2 cellular contexts compared by ENCODE assay signal in genomic region chr5:68239485-68239884, GRCh38.
TF ChIP-seq lines count a peak whose summit lies in the region.

No MANE protein-coding gene starts in this region.

TF ChIP-seq in GM12878, 131 proteins besides CTCF, POLR2A, EP300 and RAD21 (continued from another document and continues in another):
- TF ChIP-seq ATF2 (IDR thresholded peaks at IDR 0.05; ENCODE audit: low read length) = no peak
- TF ChIP-seq NR2F1 (conservative IDR thresholded peaks at IDR 0.05) = no peak; the same call in 1 of the 2 replicates
- TF ChIP-seq ETV6 (conservative IDR thresholded peaks at IDR 0.05 in 1 of 2, IDR thresholded peaks at IDR 0.05 in 1 of 2; ENCODE audit: borderline replicate concordance in 1 of 2, low read depth in 1 of 2) = no peak
- TF ChIP-seq, protein P1, sequence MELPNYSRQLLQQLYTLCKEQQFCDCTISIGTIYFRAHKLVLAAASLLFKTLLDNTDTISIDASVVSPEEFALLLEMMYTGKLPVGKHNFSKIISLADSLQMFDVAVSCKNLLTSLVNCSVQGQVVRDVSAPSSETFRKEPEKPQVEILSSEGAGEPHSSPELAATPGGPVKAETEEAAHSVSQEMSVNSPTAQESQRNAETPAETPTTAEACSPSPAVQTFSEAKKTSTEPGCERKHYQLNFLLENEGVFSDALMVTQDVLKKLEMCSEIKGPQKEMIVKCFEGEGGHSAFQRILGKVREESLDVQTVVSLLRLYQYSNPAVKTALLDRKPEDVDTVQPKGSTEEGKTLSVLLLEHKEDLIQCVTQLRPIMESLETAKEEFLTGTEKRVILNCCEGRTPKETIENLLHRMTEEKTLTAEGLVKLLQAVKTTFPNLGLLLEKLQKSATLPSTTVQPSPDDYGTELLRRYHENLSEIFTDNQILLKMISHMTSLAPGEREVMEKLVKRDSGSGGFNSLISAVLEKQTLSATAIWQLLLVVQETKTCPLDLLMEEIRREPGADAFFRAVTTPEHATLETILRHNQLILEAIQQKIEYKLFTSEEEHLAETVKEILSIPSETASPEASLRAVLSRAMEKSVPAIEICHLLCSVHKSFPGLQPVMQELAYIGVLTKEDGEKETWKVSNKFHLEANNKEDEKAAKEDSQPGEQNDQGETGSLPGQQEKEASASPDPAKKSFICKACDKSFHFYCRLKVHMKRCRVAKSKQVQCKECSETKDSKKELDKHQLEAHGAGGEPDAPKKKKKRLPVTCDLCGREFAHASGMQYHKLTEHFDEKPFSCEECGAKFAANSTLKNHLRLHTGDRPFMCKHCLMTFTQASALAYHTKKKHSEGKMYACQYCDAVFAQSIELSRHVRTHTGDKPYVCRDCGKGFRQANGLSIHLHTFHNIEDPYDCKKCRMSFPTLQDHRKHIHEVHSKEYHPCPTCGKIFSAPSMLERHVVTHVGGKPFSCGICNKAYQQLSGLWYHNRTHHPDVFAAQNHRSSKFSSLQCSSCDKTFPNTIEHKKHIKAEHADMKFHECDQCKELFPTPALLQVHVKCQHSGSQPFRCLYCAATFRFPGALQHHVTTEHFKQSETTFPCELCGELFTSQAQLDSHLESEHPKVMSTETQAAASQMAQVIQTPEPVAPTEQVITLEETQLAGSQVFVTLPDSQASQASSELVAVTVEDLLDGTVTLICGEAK (IDR thresholded peaks at IDR 0.05; ENCODE audit: borderline replicate concordance) = no peak
- TF ChIP-seq SIX5 (IDR thresholded peaks at IDR 0.05; ENCODE audit: low read depth, low read length, severe bottlenecking) = no peak
- no peak for TF ChIP-seq YY1 (IDR thresholded peaks at IDR 0.05; ENCODE audit: low read depth, low read length)
- TF ChIP-seq KAT2A (conservative IDR thresholded peaks at IDR 0.05; ENCODE audit: control insufficient read depth, low read depth, low read length) = no peak
- TF ChIP-seq IRF3 (IDR thresholded peaks at IDR 0.05) = no peak
- 0 out of 2 replicates have a peak, but pooled peaks have one; percentile 22 for TF ChIP-seq EED (IDR thresholded peaks at IDR 0.05; ENCODE audit: low read depth)
- TF ChIP-seq SUPT20H (IDR thresholded peaks at IDR 0.05; ENCODE audit: borderline replicate concordance, control insufficient read depth, low read depth, low read length) = no peak
- no peak for TF ChIP-seq NFYA (IDR thresholded peaks at IDR 0.05; ENCODE audit: borderline replicate concordance, low read depth, low read length)
- TF ChIP-seq NRF1 (conservative IDR thresholded peaks at IDR 0.05; ENCODE audit: low read depth, low read length) = no peak
- TF ChIP-seq RB1 (IDR thresholded peaks at IDR 0.05; ENCODE audit: borderline replicate concordance) = no peak
- TF ChIP-seq ESRRA (IDR thresholded peaks at IDR 0.05; ENCODE audit: low read length) = no peak
- no peak for TF ChIP-seq POLR2AphosphoS2 (IDR thresholded peaks at IDR 0.05; ENCODE audit: low read depth, low read length)
- TF ChIP-seq GABPA (IDR thresholded peaks at IDR 0.05; ENCODE audit: low read depth) = no peak
- TF ChIP-seq MEF2A (IDR thresholded peaks at IDR 0.05; ENCODE audit: insufficient read depth, low read depth, low read length) = no peak
- no peak for TF ChIP-seq ELK1 (IDR thresholded peaks at IDR 0.05; ENCODE audit: low read depth, low read length)
- TF ChIP-seq RUNX3 (IDR thresholded peaks at IDR 0.05; ENCODE audit: low read length) = peak; percentile 63; the same call in 1 of the 2 replicates
- TF ChIP-seq TCF12 (IDR thresholded peaks at IDR 0.05; ENCODE audit: low read depth, low read length) = 0 out of 2 replicates have a peak, but pooled peaks have one; percentile 27
- no peak for TF ChIP-seq SRF (IDR thresholded peaks at IDR 0.05; ENCODE audit: low read depth in 2 of 2, low read length in 2 of 2)
- TF ChIP-seq MTA2 (IDR thresholded peaks at IDR 0.05; ENCODE audit: low read depth) = peak; percentile 45; the same call in 1 of the 2 replicates
- TF ChIP-seq GATAD2B (conservative IDR thresholded peaks at IDR 0.05; ENCODE audit: low read depth) = 0 out of 2 replicates have a peak, but pooled peaks have one; percentile 21
- no peak for TF ChIP-seq PML (IDR thresholded peaks at IDR 0.05; ENCODE audit: low read length)

TF ChIP-seq in liver, 16 proteins besides CTCF, POLR2A, EP300 and RAD21 (continued from another document):
- TF ChIP-seq, protein P2, sequence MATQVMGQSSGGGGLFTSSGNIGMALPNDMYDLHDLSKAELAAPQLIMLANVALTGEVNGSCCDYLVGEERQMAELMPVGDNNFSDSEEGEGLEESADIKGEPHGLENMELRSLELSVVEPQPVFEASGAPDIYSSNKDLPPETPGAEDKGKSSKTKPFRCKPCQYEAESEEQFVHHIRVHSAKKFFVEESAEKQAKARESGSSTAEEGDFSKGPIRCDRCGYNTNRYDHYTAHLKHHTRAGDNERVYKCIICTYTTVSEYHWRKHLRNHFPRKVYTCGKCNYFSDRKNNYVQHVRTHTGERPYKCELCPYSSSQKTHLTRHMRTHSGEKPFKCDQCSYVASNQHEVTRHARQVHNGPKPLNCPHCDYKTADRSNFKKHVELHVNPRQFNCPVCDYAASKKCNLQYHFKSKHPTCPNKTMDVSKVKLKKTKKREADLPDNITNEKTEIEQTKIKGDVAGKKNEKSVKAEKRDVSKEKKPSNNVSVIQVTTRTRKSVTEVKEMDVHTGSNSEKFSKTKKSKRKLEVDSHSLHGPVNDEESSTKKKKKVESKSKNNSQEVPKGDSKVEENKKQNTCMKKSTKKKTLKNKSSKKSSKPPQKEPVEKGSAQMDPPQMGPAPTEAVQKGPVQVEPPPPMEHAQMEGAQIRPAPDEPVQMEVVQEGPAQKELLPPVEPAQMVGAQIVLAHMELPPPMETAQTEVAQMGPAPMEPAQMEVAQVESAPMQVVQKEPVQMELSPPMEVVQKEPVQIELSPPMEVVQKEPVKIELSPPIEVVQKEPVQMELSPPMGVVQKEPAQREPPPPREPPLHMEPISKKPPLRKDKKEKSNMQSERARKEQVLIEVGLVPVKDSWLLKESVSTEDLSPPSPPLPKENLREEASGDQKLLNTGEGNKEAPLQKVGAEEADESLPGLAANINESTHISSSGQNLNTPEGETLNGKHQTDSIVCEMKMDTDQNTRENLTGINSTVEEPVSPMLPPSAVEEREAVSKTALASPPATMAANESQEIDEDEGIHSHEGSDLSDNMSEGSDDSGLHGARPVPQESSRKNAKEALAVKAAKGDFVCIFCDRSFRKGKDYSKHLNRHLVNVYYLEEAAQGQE (IDR thresholded peaks at IDR 0.05) = peak; percentile 39
- TF ChIP-seq GABPA (IDR thresholded peaks at IDR 0.05 in 1 of 2, conservative IDR thresholded peaks at IDR 0.05 in 1 of 2) (peak in 1 of 2 donors; percentile 48), HNF4G (IDR thresholded peaks at IDR 0.05) (peak; percentile 78), EGR1 (IDR thresholded peaks at IDR 0.05; ENCODE audit: low read depth in 2 of 2) (peak in 1 of 2 donors; percentile 79), SP1 (IDR thresholded peaks at IDR 0.05) (peak; percentile 92), ZBTB33 (IDR thresholded peaks at IDR 0.05) (peak; percentile 79), JUND (IDR thresholded peaks at IDR 0.05) (peak; percentile 84 to 91), FOXA2 (IDR thresholded peaks at IDR 0.05) (peak; percentile 74), TAF1 (conservative IDR thresholded peaks at IDR 0.05) (no peak)
- TF ChIP-seq, protein P3, sequence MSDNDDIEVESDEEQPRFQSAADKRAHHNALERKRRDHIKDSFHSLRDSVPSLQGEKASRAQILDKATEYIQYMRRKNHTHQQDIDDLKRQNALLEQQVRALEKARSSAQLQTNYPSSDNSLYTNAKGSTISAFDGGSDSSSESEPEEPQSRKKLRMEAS (IDR thresholded peaks at IDR 0.05) = peak; percentile 87
